Comparison of ENCODE assay signal across 9 cellular contexts in the genomic region with DNA sequence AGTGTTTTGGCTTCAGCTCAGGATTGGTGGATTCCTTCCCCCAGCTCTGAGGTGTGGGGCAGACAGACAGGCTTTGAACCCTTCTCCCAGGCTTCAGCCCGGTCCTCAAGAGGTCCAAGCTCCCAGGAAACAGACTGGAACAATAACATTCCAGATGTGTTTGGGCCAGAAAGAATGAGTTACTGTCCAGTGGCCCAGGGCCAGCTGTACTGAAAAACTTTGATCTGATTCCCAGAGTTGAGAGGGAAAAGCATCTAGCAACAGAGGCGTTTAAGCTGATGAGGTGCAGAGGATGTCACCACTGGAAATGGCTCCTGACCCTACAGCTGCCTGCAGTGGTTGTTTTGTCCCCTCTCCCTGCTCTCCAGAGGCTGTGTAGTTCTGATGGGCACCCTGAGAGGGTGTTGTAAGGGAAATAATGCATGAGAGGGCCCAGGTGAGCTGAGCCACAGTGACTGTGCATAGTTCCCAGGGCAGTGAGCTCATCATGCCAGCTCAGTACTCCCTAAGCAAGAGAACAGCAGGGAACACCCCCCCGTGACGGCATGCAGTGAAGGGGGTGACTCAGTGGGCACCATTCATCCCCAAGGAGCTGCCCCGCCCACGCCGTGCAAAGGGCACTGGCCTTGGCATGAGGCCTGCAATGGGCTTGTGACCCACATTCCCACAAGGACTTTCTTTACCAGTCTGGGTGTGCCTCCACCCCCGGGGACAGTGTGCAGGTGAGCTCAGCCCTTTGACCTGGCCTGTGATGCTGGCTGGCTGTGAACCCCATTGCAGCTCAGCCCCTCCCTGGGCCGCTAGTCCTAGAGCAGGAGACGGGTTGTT. TPM values are rescaled to one million over a fixed set of nuclear protein-coding genes. Genes with fewer than 3 reads are reported as not detected.
DNase-seq lines count a peak whose midpoint lies in the region; ATAC-seq, FAIRE-seq and TF ChIP-seq lines count a peak whose summit lies in the region.
"Had no signal": no experiment of that assay in that cellular context is flagged by ENCODE, and none has a peak within 500 bp of the region (broad histone marks: within the 10 kb centered on the region; RNA-seq: fewer than 3 reads in every experiment).

No MANE protein-coding gene starts in this region.

- H3K4me3 Mint-ChIP-seq in activated CD4-positive, alpha-beta T cell treated with anti-CD3 and anti-CD28 coated beads for 36 hours = no peak overlapping the region

- TF ChIP-seq EP300 in HepG2 (IDR thresholded peaks at IDR 0.05; ENCODE audit: low read depth in 2 of 2, low read length in 2 of 2) (0 out of 4 replicates have a peak, but pooled peaks of 1 of the 2 experiments have one; percentile 36), HepG2 (CRISPR knock-in tag; IDR thresholded peaks at IDR 0.05; ENCODE audit: borderline replicate concordance) (0 out of 2 replicates have a peak, but pooled peaks have one; percentile 57), tibial nerve (IDR thresholded peaks at IDR 0.05) (peak in 1 of 2 donors; percentile 68), ovary (IDR thresholded peaks at IDR 0.05) (no peak)

- H3K79me2 ChIP-seq in HepG2 (ENCODE audit: insufficient read depth, low read length) = no peaks in the 10 kb centered on the region

- POLR2A ChIA-PET in activated CD4-positive, alpha-beta T cell treated with anti-CD3 and anti-CD28 coated beads for 36 hours (lab: Charles Lee) = no interaction called here
- POLR2A ChIA-PET in HepG2 (lab: Yijun Ruan, JAX) = interaction anchor here (0.9 to 2.6 kb wide), 6 partner anchors 9 to 60 kb away, joined by 3 to 16 read pairs (median 4); no protein-coding TSS in a partner anchor

- no peak overlapping the region for H2AFZ ChIP-seq in HepG2 (ENCODE audit: low read length)

- H3K36me3 ChIP-seq in body of pancreas (replicated peaks in 1 of 2; ENCODE audit: insufficient read depth in 1 of 2, low read depth in 2 of 2) (peaks cover 0 to 6% of the 10 kb centered on the region in 2 donors), HepG2 (replicated peaks in 1 of 2; ENCODE audit: control insufficient read depth in 1 of 2, insufficient read depth in 2 of 2, low read length in 2 of 2) (peaks cover 21 to 55% of the 10 kb centered on the region in 2 experiments), tibial nerve (peaks cover 4 to 74% (median 16%) of the 10 kb centered on the region in 3 donors), ovary (no peaks in the 10 kb centered on the region)

- peaks cover 6% of the 10 kb centered on the region for H3K4me1 Mint-ChIP-seq in activated CD4-positive, alpha-beta T cell treated with anti-CD3 and anti-CD28 coated beads for 36 hours

- no peaks in the 10 kb centered on the region for H4K20me1 ChIP-seq in HepG2 (ENCODE audit: insufficient read depth, low read length)

- TF ChIP-seq RAD21 in HepG2 (CRISPR knock-in tag; IDR thresholded peaks at IDR 0.05) = no peak

- no peaks in the 10 kb centered on the region for H3K27me3 Mint-ChIP-seq in activated CD4-positive, alpha-beta T cell treated with anti-CD3 and anti-CD28 coated beads for 36 hours

- H3K27ac Mint-ChIP-seq in activated CD4-positive, alpha-beta T cell treated with anti-CD3 and anti-CD28 coated beads for 36 hours = no peak overlapping the region

- H3K4me3 ChIP-seq in body of pancreas (no peak overlapping the region), HepG2 (replicated peaks in 1 of 3; ENCODE audit: insufficient read depth in 1 of 3, low read depth in 2 of 3, low read length in 3 of 3) (no peak overlapping the region), tibial nerve (no peak overlapping the region), ovary (no peak overlapping the region)

- BruUV-seq in HepG2 (replicated peaks; lab: Mats Ljungman, UMichigan) = TSS peak; percentile 78

- CTCF ChIA-PET in activated CD4-positive, alpha-beta T cell treated with anti-CD3 and anti-CD28 coated beads for 36 hours (lab: Charles Lee) = interaction anchor here (0.5 to 2.2 kb wide), 15 partner anchors 10 to 895 kb away, joined by 3 to 10 read pairs (median 4); no protein-coding TSS in a partner anchor
- CTCF ChIA-PET in HepG2 (lab: Yijun Ruan, JAX; ENCODE audit: low intra/inter-chr PET ratio, low total read pairs) = no interaction called here

- H3K9me3 Mint-ChIP-seq in activated CD4-positive, alpha-beta T cell treated with anti-CD3 and anti-CD28 coated beads for 36 hours (ENCODE audit: low read depth) = no peaks in the 10 kb centered on the region

- H3K27ac ChIP-seq in body of pancreas = no peak overlapping the region
- peak overlapping the region; percentile 38 for H3K27ac ChIP-seq in HepG2 (ENCODE audit: extremely low read length, insufficient read depth, low read length)
- peak overlapping the region; percentile 45 to 89 (median 78) for H3K27ac ChIP-seq in tibial nerve
- H3K27ac ChIP-seq in ovary = no peak overlapping the region

- in situ Hi-C loops in HepG2 (cut with HindIII; ENCODE audit: extremely low pct_ligation_motif_present, low pct_unique_long_range_greater_than_20kb) = no loop called here

- TF ChIP-seq POLR2A in body of pancreas (IDR thresholded peaks at IDR 0.05) = no peak
- TF ChIP-seq POLR2A in HepG2 (IDR thresholded peaks at IDR 0.05; ENCODE audit: insufficient read depth in 1 of 2, low read depth in 2 of 2, low read length in 2 of 2) = no peak
- TF ChIP-seq POLR2A in tibial nerve (IDR thresholded peaks at IDR 0.05) = no peak
- no peak for TF ChIP-seq POLR2A in ovary (IDR thresholded peaks at IDR 0.05)

- H3K9me3 ChIP-seq in body of pancreas (no peaks in the 10 kb centered on the region), HepG2 (ENCODE audit: low read length) (no peaks in the 10 kb centered on the region), tibial nerve (no peaks in the 10 kb centered on the region), ovary (no peaks in the 10 kb centered on the region)

- no peak overlapping the region for H3K9ac ChIP-seq in HepG2 (ENCODE audit: insufficient read depth, low read depth, low read length)

- DNase-seq in activated CD4-positive, alpha-beta T cell treated with anti-CD3 and anti-CD28 coated beads for 36 hours = peak; percentile 22
- no peak for DNase-seq in activated CD4-positive, alpha-beta T cell treated with anti-CD3 and anti-CD28 coated beads for 4 hours
- DNase-seq in body of pancreas (peak; percentile 31 to 79 (median 40)), HepG2 (ENCODE audit: low spot score) (peak; percentile 62), tibial nerve (ENCODE audit: low spot score in 2 of 2) (peak in 1 of 2 donors; percentile 46), RPMI8226 (no peak), ovary (no peak)
- no peak for DNase-seq in stimulated activated CD4-positive, alpha-beta T cell treated with anti-CD3 and anti-CD28 coated beads, Interleukin-4, amount 100 ng/mL, for 24 hours

- no peak for FAIRE-seq in HepG2 (lab: Jason Lieb, UNC)
- FAIRE-seq: A204.1 had no signal

- H3K36me3 Mint-ChIP-seq in activated CD4-positive, alpha-beta T cell treated with anti-CD3 and anti-CD28 coated beads for 36 hours (ENCODE audit: low read depth) = peaks cover 57% of the 10 kb centered on the region

- WGBS in body of pancreas, 2 donors = 51 to 61% methylated on average over 6 to 10 of the region's 10 CpGs
- 60% methylated on average over 3 of the region's 10 CpGs for WGBS in HepG2 (ENCODE audit: low lambda C conversion rate)
- 28 to 40% methylated on average over 9 to 10 of the region's 10 CpGs for WGBS in tibial nerve, 2 donors
- 49 to 65% (median 60%) methylated on average over 6 to 10 of the region's 10 CpGs for WGBS in ovary, 3 donors

- no peak for ATAC-seq in activated CD4-positive, alpha-beta T cell treated with anti-CD3 and anti-CD28 coated beads for 36 hours
- ATAC-seq in body of pancreas (peak; percentile 36), HepG2 (peak; percentile 42)

- intact Hi-C loops in activated CD4-positive, alpha-beta T cell treated with anti-CD3 and anti-CD28 coated beads for 36 hours (cut with DNase I, micrococcal nuclease) = no loop called here
- intact Hi-C loops in body of pancreas (cut with DNase I) = no loop called here
- intact Hi-C loops in HepG2 (cut with micrococcal nuclease; ENCODE audit: unreplicated experiment) = no loop called here
- intact Hi-C loops in ovary (cut with DNase I) = no loop called here

- no peak overlapping the region for H3K4me2 ChIP-seq in HepG2 (ENCODE audit: low read depth, low read length)

- TF ChIP-seq CTCF in body of pancreas (IDR thresholded peaks at IDR 0.05) (peak in 1 of 7 experiments; percentile 3), HepG2 (CRISPR knock-in tag; IDR thresholded peaks at IDR 0.05) (no peak), tibial nerve (IDR thresholded peaks at IDR 0.05) (no peak), ovary (IDR thresholded peaks at IDR 0.05) (no peak)

- H3K4me1 ChIP-seq in body of pancreas (no peaks in the 10 kb centered on the region), HepG2 (ENCODE audit: insufficient read depth, low read length) (peaks cover 17% of the 10 kb centered on the region), tibial nerve (peaks cover 0 to 32% (median 15%) of the 10 kb centered on the region in 4 donors), ovary (ENCODE audit: insufficient read depth) (no peaks in the 10 kb centered on the region)

- H3K27me3 ChIP-seq in body of pancreas = no peaks in the 10 kb centered on the region
- H3K27me3 ChIP-seq in HepG2 (ENCODE audit: control insufficient read depth in 1 of 2, insufficient read depth in 2 of 2, low read length in 2 of 2) = no peaks in the 10 kb centered on the region
- H3K27me3 ChIP-seq in tibial nerve = no peaks in the 10 kb centered on the region
- H3K27me3 ChIP-seq in ovary = no peaks in the 10 kb centered on the region

RNA-seq across cellular contexts. Expression of gene SFN, which starts 13.8 kb away (rescaled TPM):
- 1 to 10 TPM in 1 of 2 experiments, under 1 TPM in 1; 0.87 to 1.1 TPM for total RNA-seq in activated CD4-positive, alpha-beta T cell treated with anti-CD3 and anti-CD28 coated beads for 36 hours
- total RNA-seq in body of pancreas = 1 to 10 TPM in 1 of 2 donors, under 1 TPM in 1; 0.66 to 1.6 TPM
- 5.6 and 6.8 TPM in 2 replicates for total RNA-seq in HepG2 (2016; rRNA removed; fragmentation: Illumina TruSeq; extraction: Trizol)
- 1.2 and 1.3 TPM in 2 replicates for total RNA-seq in HepG2 (2016; cell fraction: cytosol; rRNA removed; fragmentation: Illumina TruSeq; extraction: Trizol; ENCODE audit: low read depth)
- total RNA-seq in HepG2 (2016; cell fraction: insoluble cytoplasmic fraction; rRNA removed; fragmentation: Illumina TruSeq; extraction: Trizol) = 6.1 and 6.5 TPM in 2 replicates
- 2.4 and 2.5 TPM in 2 replicates for total RNA-seq in HepG2 (2016; cell fraction: membrane; rRNA removed; fragmentation: Illumina TruSeq; extraction: Trizol)
- total RNA-seq in HepG2 (2016; cell fraction: nucleus; rRNA removed; fragmentation: Illumina TruSeq; extraction: Trizol) = 2.2 and 3.0 TPM in 2 replicates
- 4.0 and 4.3 TPM in 2 replicates for polyA plus RNA-seq in HepG2 (2011; rRNA removed)
- polyA plus RNA-seq in HepG2 (2011; cell fraction: cytosol; rRNA removed) = 2.8 and 3.9 TPM in 2 replicates
- polyA plus RNA-seq in HepG2 (2011; cell fraction: nucleus; rRNA removed) = 1.8 and 2.5 TPM in 2 replicates
- polyA plus RNA-seq in HepG2 (2012) = 4.0 and 4.4 TPM in 2 replicates
- 1.4 and 1.6 TPM in 2 replicates for polyA plus RNA-seq in HepG2 (2016; cell fraction: cytosol; fragmentation: Illumina TruSeq; extraction: Trizol; ENCODE audit: low read depth)
- polyA plus RNA-seq in HepG2 (2016; cell fraction: insoluble cytoplasmic fraction; fragmentation: Illumina TruSeq; extraction: Trizol; ENCODE audit: low read depth) = 9.2 and 11.4 TPM in 2 replicates
- 2.1 and 2.5 TPM in 2 replicates for polyA plus RNA-seq in HepG2 (2016; cell fraction: membrane; fragmentation: Illumina TruSeq; extraction: Trizol; ENCODE audit: low read depth)
- polyA plus RNA-seq in HepG2 (2016; cell fraction: nucleus; fragmentation: Illumina TruSeq; extraction: Trizol; ENCODE audit: insufficient read depth, low read depth) = 4.6 and 6.2 TPM in 2 replicates
- 2.2 and 119 TPM in 2 replicates for polyA minus RNA-seq in HepG2 (2011; rRNA and poly(A)+ RNA removed; ENCODE audit: low replicate concordance)
- 3.0 and 4.8 TPM in 2 replicates for polyA minus RNA-seq in HepG2 (2011; cell fraction: cytosol; rRNA and poly(A)+ RNA removed)
- 0.37 and 1.7 TPM in 2 replicates for polyA minus RNA-seq in HepG2 (2011; cell fraction: nucleus; rRNA and poly(A)+ RNA removed)
- not detected for total RNA-seq in tibial nerve
- under 1 TPM in 5 of 7 donors, not detected in 2; 0.35 to 0.80 (median 0.37) TPM for total RNA-seq in ovary
- polyA plus RNA-seq in ovary = under 1 TPM in 1 of 2 donors, not detected in 1; 0.17 TPM

RNA-seq across cellular contexts. Expression of gene ZDHHC18, which starts 22.7 kb away (rescaled TPM):
- 10 to 100 TPM; 51.6 to 66.0 TPM for total RNA-seq in activated CD4-positive, alpha-beta T cell treated with anti-CD3 and anti-CD28 coated beads for 36 hours
- 1 to 10 TPM; 4.6 to 5.7 TPM for total RNA-seq in body of pancreas
- 9.0 and 13.2 TPM in 2 replicates for total RNA-seq in HepG2 (2016; rRNA removed; fragmentation: Illumina TruSeq; extraction: Trizol)
- 6.6 and 7.7 TPM in 2 replicates for total RNA-seq in HepG2 (2016; cell fraction: cytosol; rRNA removed; fragmentation: Illumina TruSeq; extraction: Trizol; ENCODE audit: low read depth)
- total RNA-seq in HepG2 (2016; cell fraction: insoluble cytoplasmic fraction; rRNA removed; fragmentation: Illumina TruSeq; extraction: Trizol) = 7.9 and 11.9 TPM in 2 replicates
- 21.8 and 26.5 TPM in 2 replicates for total RNA-seq in HepG2 (2016; cell fraction: membrane; rRNA removed; fragmentation: Illumina TruSeq; extraction: Trizol)
- total RNA-seq in HepG2 (2016; cell fraction: nucleus; rRNA removed; fragmentation: Illumina TruSeq; extraction: Trizol) = 9.5 and 10.6 TPM in 2 replicates
- 35.3 and 40.6 TPM in 2 replicates for polyA plus RNA-seq in HepG2 (2011; rRNA removed)
- 29.0 and 30.0 TPM in 2 replicates for polyA plus RNA-seq in HepG2 (2011; cell fraction: cytosol; rRNA removed)
- 32.6 and 39.8 TPM in 2 replicates for polyA plus RNA-seq in HepG2 (2011; cell fraction: nucleus; rRNA removed)
- polyA plus RNA-seq in HepG2 (2012) = 12.9 and 16.3 TPM in 2 replicates
- 13.9 and 14.2 TPM in 2 replicates for polyA plus RNA-seq in HepG2 (2016; cell fraction: cytosol; fragmentation: Illumina TruSeq; extraction: Trizol; ENCODE audit: low read depth)
- 13.2 and 16.6 TPM in 2 replicates for polyA plus RNA-seq in HepG2 (2016; cell fraction: insoluble cytoplasmic fraction; fragmentation: Illumina TruSeq; extraction: Trizol; ENCODE audit: low read depth)
- 30.8 and 32.0 TPM in 2 replicates for polyA plus RNA-seq in HepG2 (2016; cell fraction: membrane; fragmentation: Illumina TruSeq; extraction: Trizol; ENCODE audit: low read depth)
- polyA plus RNA-seq in HepG2 (2016; cell fraction: nucleus; fragmentation: Illumina TruSeq; extraction: Trizol; ENCODE audit: insufficient read depth, low read depth) = 19.3 and 23.8 TPM in 2 replicates
- 33.5 and 53.0 TPM in 2 replicates for polyA minus RNA-seq in HepG2 (2011; rRNA and poly(A)+ RNA removed; ENCODE audit: low replicate concordance)
- 11.3 and 14.6 TPM in 2 replicates for polyA minus RNA-seq in HepG2 (2011; cell fraction: cytosol; rRNA and poly(A)+ RNA removed)
- polyA minus RNA-seq in HepG2 (2011; cell fraction: nucleus; rRNA and poly(A)+ RNA removed) = 8.4 and 8.7 TPM in 2 replicates
- 10 to 100 TPM in 2 of 4 donors, 1 to 10 TPM in 2; 9.2 to 13.5 (median 10.0) TPM for total RNA-seq in tibial nerve
- total RNA-seq in ovary = 10 to 100 TPM; 10.7 to 15.8 (median 12.3) TPM
- polyA plus RNA-seq in ovary = 10 to 100 TPM in 1 of 2 donors, 1 to 10 TPM in 1; 9.5 to 12.9 TPM

RNA-seq across cellular contexts. Expression of gene GPN2, which starts 40.9 kb away (rescaled TPM):
- total RNA-seq in activated CD4-positive, alpha-beta T cell treated with anti-CD3 and anti-CD28 coated beads for 36 hours = 10 to 100 TPM; 44.3 to 45.6 TPM
- 10 to 100 TPM in 1 of 2 donors, 1 to 10 TPM in 1; 8.8 to 21.4 TPM for total RNA-seq in body of pancreas
- 19.3 and 22.9 TPM in 2 replicates for total RNA-seq in HepG2 (2016; rRNA removed; fragmentation: Illumina TruSeq; extraction: Trizol)
- 1.8 and 2.5 TPM in 2 replicates for total RNA-seq in HepG2 (2016; cell fraction: cytosol; rRNA removed; fragmentation: Illumina TruSeq; extraction: Trizol; ENCODE audit: low read depth)
- 20.8 and 22.5 TPM in 2 replicates for total RNA-seq in HepG2 (2016; cell fraction: insoluble cytoplasmic fraction; rRNA removed; fragmentation: Illumina TruSeq; extraction: Trizol)
- total RNA-seq in HepG2 (2016; cell fraction: membrane; rRNA removed; fragmentation: Illumina TruSeq; extraction: Trizol) = 4.7 and 7.3 TPM in 2 replicates
- 10.8 and 13.7 TPM in 2 replicates for total RNA-seq in HepG2 (2016; cell fraction: nucleus; rRNA removed; fragmentation: Illumina TruSeq; extraction: Trizol)
- polyA plus RNA-seq in HepG2 (2011; rRNA removed) = 38.9 and 41.8 TPM in 2 replicates
- 16.3 and 25.9 TPM in 2 replicates for polyA plus RNA-seq in HepG2 (2011; cell fraction: cytosol; rRNA removed)
- polyA plus RNA-seq in HepG2 (2011; cell fraction: nucleus; rRNA removed) = 29.9 and 35.0 TPM in 2 replicates
- polyA plus RNA-seq in HepG2 (2012) = 14.4 and 15.5 TPM in 2 replicates
- 4.8 and 5.2 TPM in 2 replicates for polyA plus RNA-seq in HepG2 (2016; cell fraction: cytosol; fragmentation: Illumina TruSeq; extraction: Trizol; ENCODE audit: low read depth)
- polyA plus RNA-seq in HepG2 (2016; cell fraction: insoluble cytoplasmic fraction; fragmentation: Illumina TruSeq; extraction: Trizol; ENCODE audit: low read depth) = 31.8 and 35.9 TPM in 2 replicates
- 8.5 and 9.5 TPM in 2 replicates for polyA plus RNA-seq in HepG2 (2016; cell fraction: membrane; fragmentation: Illumina TruSeq; extraction: Trizol; ENCODE audit: low read depth)
- polyA plus RNA-seq in HepG2 (2016; cell fraction: nucleus; fragmentation: Illumina TruSeq; extraction: Trizol; ENCODE audit: insufficient read depth, low read depth) = 31.5 and 47.0 TPM in 2 replicates
- polyA minus RNA-seq in HepG2 (2011; rRNA and poly(A)+ RNA removed; ENCODE audit: low replicate concordance) = 46.8 and 68.0 TPM in 2 replicates
- polyA minus RNA-seq in HepG2 (2011; cell fraction: cytosol; rRNA and poly(A)+ RNA removed) = 18.6 and 24.9 TPM in 2 replicates
- polyA minus RNA-seq in HepG2 (2011; cell fraction: nucleus; rRNA and poly(A)+ RNA removed) = 11.1 and 15.8 TPM in 2 replicates
- 10 to 100 TPM in 3 of 4 donors, 1 to 10 TPM in 1; 7.9 to 14.7 (median 13.8) TPM for total RNA-seq in tibial nerve
- 10 to 100 TPM in 5 of 7 donors, 1 to 10 TPM in 2; 6.9 to 27.8 (median 20.4) TPM for total RNA-seq in ovary
- polyA plus RNA-seq in ovary = 10 to 100 TPM; 14.6 to 20.9 TPM

RNA-seq across cellular contexts. Expression of gene GPATCH3, which starts 51.1 kb away (rescaled TPM):
- total RNA-seq in activated CD4-positive, alpha-beta T cell treated with anti-CD3 and anti-CD28 coated beads for 36 hours = 1 to 10 TPM; 7.0 to 8.7 TPM
- 10 to 100 TPM in 1 of 2 donors, 1 to 10 TPM in 1; 4.9 to 19.4 TPM for total RNA-seq in body of pancreas
- total RNA-seq in HepG2 (2016; rRNA removed; fragmentation: Illumina TruSeq; extraction: Trizol) = 11.0 and 12.5 TPM in 2 replicates
- total RNA-seq in HepG2 (2016; cell fraction: cytosol; rRNA removed; fragmentation: Illumina TruSeq; extraction: Trizol; ENCODE audit: low read depth) = 1.6 and 3.3 TPM in 2 replicates
- 11.4 and 14.1 TPM in 2 replicates for total RNA-seq in HepG2 (2016; cell fraction: insoluble cytoplasmic fraction; rRNA removed; fragmentation: Illumina TruSeq; extraction: Trizol)
- 8.6 and 9.5 TPM in 2 replicates for total RNA-seq in HepG2 (2016; cell fraction: membrane; rRNA removed; fragmentation: Illumina TruSeq; extraction: Trizol)
- 9.7 and 10.0 TPM in 2 replicates for total RNA-seq in HepG2 (2016; cell fraction: nucleus; rRNA removed; fragmentation: Illumina TruSeq; extraction: Trizol)
- polyA plus RNA-seq in HepG2 (2011; rRNA removed) = 6.8 and 8.3 TPM in 2 replicates
- 5.6 TPM in 2 replicates for polyA plus RNA-seq in HepG2 (2011; cell fraction: cytosol; rRNA removed)
- polyA plus RNA-seq in HepG2 (2011; cell fraction: nucleus; rRNA removed) = 12.9 and 16.4 TPM in 2 replicates
- polyA plus RNA-seq in HepG2 (2012) = 7.4 and 8.5 TPM in 2 replicates
- polyA plus RNA-seq in HepG2 (2016; cell fraction: cytosol; fragmentation: Illumina TruSeq; extraction: Trizol; ENCODE audit: low read depth) = 3.5 and 4.5 TPM in 2 replicates
- polyA plus RNA-seq in HepG2 (2016; cell fraction: insoluble cytoplasmic fraction; fragmentation: Illumina TruSeq; extraction: Trizol; ENCODE audit: low read depth) = 12.3 and 14.3 TPM in 2 replicates
- polyA plus RNA-seq in HepG2 (2016; cell fraction: membrane; fragmentation: Illumina TruSeq; extraction: Trizol; ENCODE audit: low read depth) = 6.7 and 7.6 TPM in 2 replicates
- 18.7 and 22.1 TPM in 2 replicates for polyA plus RNA-seq in HepG2 (2016; cell fraction: nucleus; fragmentation: Illumina TruSeq; extraction: Trizol; ENCODE audit: insufficient read depth, low read depth)
- polyA minus RNA-seq in HepG2 (2011; rRNA and poly(A)+ RNA removed; ENCODE audit: low replicate concordance) = 9.9 and 10.4 TPM in 2 replicates
- polyA minus RNA-seq in HepG2 (2011; cell fraction: cytosol; rRNA and poly(A)+ RNA removed) = 4.6 and 4.9 TPM in 2 replicates
- polyA minus RNA-seq in HepG2 (2011; cell fraction: nucleus; rRNA and poly(A)+ RNA removed) = 9.9 and 10.8 TPM in 2 replicates
- 10 to 100 TPM in 3 of 4 donors, 1 to 10 TPM in 1; 7.8 to 26.1 (median 12.5) TPM for total RNA-seq in tibial nerve
- 10 to 100 TPM in 5 of 7 donors, 1 to 10 TPM in 2; 3.1 to 16.4 (median 11.3) TPM for total RNA-seq in ovary
- 1 to 10 TPM; 7.6 to 9.6 TPM for polyA plus RNA-seq in ovary

Comparison
In these comparisons a context has a peak if more than half of its experiments do, and no peak if none do; other contexts are left out.
1. DNase-seq: peak in activated CD4-positive, alpha-beta T cell treated with anti-CD3 and anti-CD28 coated beads for 36 hours (single experiment), body of pancreas (4 of 4) and HepG2 (single experiment); none in activated CD4-positive, alpha-beta T cell treated with anti-CD3 and anti-CD28 coated beads for 4 hours (0 of 2), RPMI8226 (single experiment), stimulated activated CD4-positive, alpha-beta T cell treated with anti-CD3 and anti-CD28 coated beads, Interleukin-4, amount 100 ng/mL, for 24 hours (single experiment) and ovary (0 of 5).
2. H3K27ac ChIP-seq: peak in HepG2 (single experiment) and tibial nerve (4 of 4); none in body of pancreas (0 of 4) and ovary (0 of 2).